ENCODE assay signal across 20 cellular contexts in the genomic region with DNA sequence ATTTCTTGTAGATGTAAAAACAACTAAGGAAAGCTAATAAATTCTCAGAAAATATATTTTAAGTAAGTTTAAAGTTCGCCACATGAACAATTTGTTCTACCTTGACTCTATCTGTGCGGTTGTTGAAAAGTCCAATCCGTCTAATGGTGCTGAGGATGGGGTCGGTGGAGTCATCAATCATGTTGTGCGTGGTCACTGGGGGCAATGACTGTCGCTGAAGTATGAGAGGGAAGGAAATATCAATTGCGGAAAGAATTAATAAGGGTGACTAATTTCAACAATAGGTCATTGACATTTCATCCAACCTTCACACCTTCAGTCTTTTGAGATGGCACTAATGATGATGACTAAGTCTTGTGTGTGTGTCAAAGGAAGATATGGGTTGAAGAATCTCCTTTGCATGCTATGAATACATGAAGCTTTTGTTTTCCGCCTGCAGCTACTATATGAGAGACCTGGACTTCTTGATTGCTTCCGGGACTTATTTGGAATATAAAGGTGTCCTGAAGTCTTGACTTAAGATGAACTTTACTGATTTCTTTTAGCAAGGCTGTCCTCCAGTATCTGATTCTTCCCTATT. TPM values are rescaled to one million over a fixed set of nuclear protein-coding genes. Genes with fewer than 3 reads are reported as not detected.
DNase-seq lines count a peak whose midpoint lies in the region; ATAC-seq lines count a peak whose summit lies in the region.
"Had no signal": no experiment of that assay in that cellular context is flagged by ENCODE, and none has a peak within 500 bp of the region (broad histone marks: within the 10 kb centered on the region; RNA-seq: fewer than 3 reads in every experiment).

No MANE protein-coding gene starts in this region.

- H3K4me3 Mint-ChIP-seq in activated naive CD8-positive, alpha-beta T cell treated with anti-CD3 and anti-CD28 coated beads, Interleukin-2, amount 50 U/mL, for 24 hours, result no peak overlapping the region
- no peak overlapping the region for H3K4me3 Mint-ChIP-seq in activated naive CD8-positive, alpha-beta T cell treated with anti-CD3 and anti-CD28 coated beads for 36 hours
- no peak overlapping the region for H3K4me3 Mint-ChIP-seq in stimulated activated effector memory CD8-positive, alpha-beta T cell treated with anti-CD3 and anti-CD28 coated beads, Interleukin-12 subunit alpha, Interleukin-12 subunit beta, amount 100 ng/mL, for 72 hours
- H3K4me3 Mint-ChIP-seq: CD14-positive monocyte; CD4-positive, alpha-beta T cell; CD8-positive, alpha-beta memory T cell; HFFc6 had no signal

- ATAC-seq in activated CD4-positive, CD25-positive, alpha-beta regulatory T cell treated with anti-CD3 and anti-CD28 coated beads, Interleukin-2, amount 50 U/mL, for 24 hours, result peak; percentile 21 to 47
- peak; percentile 74 for ATAC-seq in activated naive CD8-positive, alpha-beta T cell treated with anti-CD3 and anti-CD28 coated beads, Interleukin-2, amount 50 U/mL, for 24 hours
- peak; percentile 23 for ATAC-seq in stimulated activated effector memory CD8-positive, alpha-beta T cell treated with anti-CD3 and anti-CD28 coated beads, Interleukin-12 subunit alpha, Interleukin-12 subunit beta, amount 100 ng/mL, for 72 hours
- no peak for ATAC-seq in GM19463 (IDR thresholded peaks at IDR 0.05; ENCODE audit: unreplicated experiment)
- ATAC-seq: GM12878 had no signal

- H3K27ac Mint-ChIP-seq in activated naive CD8-positive, alpha-beta T cell treated with anti-CD3 and anti-CD28 coated beads, Interleukin-2, amount 50 U/mL, for 24 hours, result peak overlapping the region; percentile 52
- H3K27ac Mint-ChIP-seq in activated naive CD8-positive, alpha-beta T cell treated with anti-CD3 and anti-CD28 coated beads for 36 hours, result no peak overlapping the region
- H3K27ac Mint-ChIP-seq in stimulated activated effector memory CD8-positive, alpha-beta T cell treated with anti-CD3 and anti-CD28 coated beads, Interleukin-12 subunit alpha, Interleukin-12 subunit beta, amount 100 ng/mL, for 72 hours, result no peak overlapping the region
- H3K27ac Mint-ChIP-seq: CD14-positive monocyte; CD4-positive, alpha-beta T cell; CD8-positive, alpha-beta memory T cell; HFFc6 had no signal

- peaks cover 4% of the 10 kb centered on the region for H3K9me3 Mint-ChIP-seq in activated naive CD8-positive, alpha-beta T cell treated with anti-CD3 and anti-CD28 coated beads, Interleukin-2, amount 50 U/mL, for 24 hours
- no peaks in the 10 kb centered on the region for H3K9me3 Mint-ChIP-seq in activated naive CD8-positive, alpha-beta T cell treated with anti-CD3 and anti-CD28 coated beads for 36 hours
- H3K9me3 Mint-ChIP-seq in stimulated activated effector memory CD8-positive, alpha-beta T cell treated with anti-CD3 and anti-CD28 coated beads, Interleukin-12 subunit alpha, Interleukin-12 subunit beta, amount 100 ng/mL, for 72 hours, result no peaks in the 10 kb centered on the region
- H3K9me3 Mint-ChIP-seq: CD4-positive, alpha-beta T cell; HFFc6 had no signal

- DNase-seq in activated CD4-positive, CD25-positive, alpha-beta regulatory T cell treated with anti-CD3 and anti-CD28 coated beads, Interleukin-2, amount 50 U/mL, for 72 hours, result no peak
- peak; percentile 5 for DNase-seq in activated naive CD8-positive, alpha-beta T cell treated with anti-CD3 and anti-CD28 coated beads, Interleukin-2, amount 50 U/mL, for 24 hours
- no peak for DNase-seq in activated naive CD8-positive, alpha-beta T cell treated with anti-CD3 and anti-CD28 coated beads for 36 hours
- no peak for DNase-seq in stimulated activated effector memory CD8-positive, alpha-beta T cell treated with anti-CD3 and anti-CD28 coated beads, Interleukin-12 subunit alpha, Interleukin-12 subunit beta, amount 100 ng/mL, for 72 hours (ENCODE audit: low spot score in 2 of 2)
- DNase-seq in HuH-7 (ENCODE audit: low spot score), result no peak
- DNase-seq: ACHN; AML-193; BE2C; CD4-positive, alpha-beta T cell; CD8-positive, alpha-beta memory T cell; DMS 273 treated with DMSO at 0.1 percent for 48 hours; DMS79; EL; GDM1; GOT3; HFFc6 had no signal

- H3K4me1 Mint-ChIP-seq in activated naive CD8-positive, alpha-beta T cell treated with anti-CD3 and anti-CD28 coated beads, Interleukin-2, amount 50 U/mL, for 24 hours, result peaks cover 16% of the 10 kb centered on the region
- peaks cover 3% of the 10 kb centered on the region for H3K4me1 Mint-ChIP-seq in activated naive CD8-positive, alpha-beta T cell treated with anti-CD3 and anti-CD28 coated beads for 36 hours
- no peaks in the 10 kb centered on the region for H3K4me1 Mint-ChIP-seq in stimulated activated effector memory CD8-positive, alpha-beta T cell treated with anti-CD3 and anti-CD28 coated beads, Interleukin-12 subunit alpha, Interleukin-12 subunit beta, amount 100 ng/mL, for 72 hours
- H3K4me1 Mint-ChIP-seq: CD14-positive monocyte; CD8-positive, alpha-beta memory T cell had no signal

- no peaks in the 10 kb centered on the region for H3K36me3 Mint-ChIP-seq in activated naive CD8-positive, alpha-beta T cell treated with anti-CD3 and anti-CD28 coated beads, Interleukin-2, amount 50 U/mL, for 24 hours (ENCODE audit: low read depth)
- H3K36me3 Mint-ChIP-seq in activated naive CD8-positive, alpha-beta T cell treated with anti-CD3 and anti-CD28 coated beads for 36 hours, result peaks cover 1% of the 10 kb centered on the region
- no peaks in the 10 kb centered on the region for H3K36me3 Mint-ChIP-seq in stimulated activated effector memory CD8-positive, alpha-beta T cell treated with anti-CD3 and anti-CD28 coated beads, Interleukin-12 subunit alpha, Interleukin-12 subunit beta, amount 100 ng/mL, for 72 hours
- H3K36me3 Mint-ChIP-seq: CD14-positive monocyte had no signal

- H3K27me3 Mint-ChIP-seq in activated naive CD8-positive, alpha-beta T cell treated with anti-CD3 and anti-CD28 coated beads, Interleukin-2, amount 50 U/mL, for 24 hours, result no peaks in the 10 kb centered on the region
- no peaks in the 10 kb centered on the region for H3K27me3 Mint-ChIP-seq in activated naive CD8-positive, alpha-beta T cell treated with anti-CD3 and anti-CD28 coated beads for 36 hours
- H3K27me3 Mint-ChIP-seq: CD4-positive, alpha-beta T cell had no signal

RNA-seq across cellular contexts. Expression of a gene that starts 32.1 kb away (rescaled TPM):
- under 1 TPM; 0.31 to 0.42 TPM for total RNA-seq in activated naive CD8-positive, alpha-beta T cell treated with anti-CD3 and anti-CD28 coated beads for 36 hours
- total RNA-seq: CD4-positive, alpha-beta T cell; GM12878; HFFc6 had no signal

RNA-seq across cellular contexts. Expression of a gene that starts 46.5 kb away (rescaled TPM):
- total RNA-seq in activated naive CD8-positive, alpha-beta T cell treated with anti-CD3 and anti-CD28 coated beads for 36 hours, result not detected
- total RNA-seq: CD8-positive, alpha-beta memory T cell; GM12878; HFFc6 had no signal

RNA-seq across cellular contexts. Expression of a gene that starts 56.6 kb away (rescaled TPM):
- 10 to 100 TPM; 34.1 to 35.4 TPM for total RNA-seq in activated naive CD8-positive, alpha-beta T cell treated with anti-CD3 and anti-CD28 coated beads for 36 hours

RNA-seq across cellular contexts. Expression of a gene that starts 56.8 kb away (rescaled TPM):
- total RNA-seq in activated naive CD8-positive, alpha-beta T cell treated with anti-CD3 and anti-CD28 coated beads for 36 hours, result 10 to 100 TPM; 83.4 to 90.7 TPM
